Comparison of ENCODE assay signal across 8 cellular contexts in genomic region chr2:159286709-159287441, GRCh38. TPM values are rescaled to one million over a fixed set of nuclear protein-coding genes. Genes with fewer than 3 reads are reported as not detected.
DNase-seq lines count a peak whose midpoint lies in the region; ATAC-seq, FAIRE-seq and TF ChIP-seq lines count a peak whose summit lies in the region.

No MANE protein-coding gene starts in this region.

- H3K9me3 ChIP-seq in adrenal gland (replicated peaks in 1 of 3) (no peaks in the 10 kb centered on the region), heart right ventricle (no peaks in the 10 kb centered on the region), upper lobe of right lung (no peaks in the 10 kb centered on the region)

- no peaks in the 10 kb centered on the region for H3K27me3 ChIP-seq in adrenal gland
- no peaks in the 10 kb centered on the region for H3K27me3 ChIP-seq in heart right ventricle
- no peaks in the 10 kb centered on the region for H3K27me3 ChIP-seq in upper lobe of right lung

- intact Hi-C loops in adrenal gland (cut with DNase I): no loop called here
- intact Hi-C loops in heart right ventricle (cut with DNase I): loop anchor here in 3 of 10 donors (5.0 to 10.0 kb wide), 3 partner anchors 62 to 510 kb away; partner anchors contain the start of gene CD302 (in 1 of the 3)
- intact Hi-C loops in posterior vena cava (cut with DNase I): no loop called here
- intact Hi-C loops in upper lobe of right lung (cut with DNase I): no loop called here

- H3K4me3 ChIP-seq in adrenal gland (peak overlapping the region in 3 of 4 donors; percentile 52 to 72 (median 71)), heart right ventricle (peak overlapping the region; percentile 47 to 98 (median 89)), upper lobe of right lung (peak overlapping the region; percentile 93)

- peak; percentile 93 for ATAC-seq in HG02840 (IDR thresholded peaks at IDR 0.05; ENCODE audit: low FRiP score, unreplicated experiment)
- ATAC-seq in heart right ventricle: peak; percentile 99
- ATAC-seq in upper lobe of right lung: peak; percentile 99

- WGBS in adrenal gland, 4 donors: 1 to 3% (median 2%) methylated on average over 24 to 50 of the region's 50 CpGs
- 1 to 2% methylated on average over 50 of the region's 50 CpGs for WGBS in heart right ventricle, 2 donors

- peak; percentile 74 for TF ChIP-seq POLR2A in GM12892 (IDR thresholded peaks at IDR 0.05; ENCODE audit: low read depth, low read length)
- TF ChIP-seq POLR2A in adrenal gland (IDR thresholded peaks at IDR 0.05): peak; percentile 12 to 80

- peak; percentile 89 for DNase-seq in GM12892 (ENCODE audit: insufficient read length)
- DNase-seq in NCI-H1436 treated with DMSO at 0.1 percent for 48 hours (lab: John Stamatoyannopoulos, UW): peak; percentile 81
- DNase-seq in T follicular helper cell (ENCODE audit: low read depth): peak; percentile 97
- DNase-seq in adrenal gland: peak; percentile 98 to 99 (median 99)
- DNase-seq in heart right ventricle: peak; percentile 98 to 99
- peak; percentile 99 for DNase-seq in posterior vena cava (ENCODE audit: low spot score)
- DNase-seq in upper lobe of right lung: peak; percentile 100

- H3K27ac ChIP-seq in adrenal gland (peak overlapping the region; percentile 75 to 94 (median 88)), heart right ventricle (peak overlapping the region; percentile 73 to 97 (median 90)), upper lobe of right lung (peak overlapping the region; percentile 93)

- H3K4me1 ChIP-seq in adrenal gland (replicated peaks in 1 of 2) (peaks cover 8% of the 10 kb centered on the region in 2 donors), heart right ventricle (peaks cover 0 to 27% (median 21%) of the 10 kb centered on the region in 9 donors), upper lobe of right lung (no peaks in the 10 kb centered on the region)

- FAIRE-seq in GM12892 (lab: Jason Lieb, UNC): peak; percentile 86

- TF ChIP-seq CTCF in adrenal gland (IDR thresholded peaks at IDR 0.05) (no peak), heart right ventricle (IDR thresholded peaks at IDR 0.05) (no peak), upper lobe of right lung (IDR thresholded peaks at IDR 0.05) (no peak)

- H3K36me3 ChIP-seq in adrenal gland (replicated peaks in 1 of 2) (no peaks in the 10 kb centered on the region), heart right ventricle (peaks cover 0 to 10% (median 0%) of the 10 kb centered on the region in 9 donors), upper lobe of right lung (no peaks in the 10 kb centered on the region)

RNA-seq across cellular contexts. Expression of gene WDSUB1, which starts 0.4 kb away (rescaled TPM):
- polyA plus RNA-seq in GM12892 (2012; ENCODE audit: missing spikeins): 9.5 TPM
- total RNA-seq in adrenal gland (10 to 100 TPM in 3 of 8 donors, 1 to 10 TPM in 5; 5.5 to 16.5 (median 9.3) TPM), heart right ventricle (10 to 100 TPM in 4 of 10 donors, 1 to 10 TPM in 6; 5.3 to 11.9 (median 9.3) TPM), posterior vena cava (1 to 10 TPM; 4.9 to 7.9 TPM), upper lobe of right lung (16.9 TPM)
- polyA plus RNA-seq in adrenal gland (10 to 100 TPM in 2 of 3 donors, 1 to 10 TPM in 1; 8.9 to 13.0 (median 12.0) TPM), heart right ventricle (10 to 100 TPM in 1 of 2 donors, 1 to 10 TPM in 1; 4.3 to 13.8 TPM)

Comparison
In these comparisons a context has a peak if more than half of its experiments do, and no peak if none do; other contexts are left out.
1. Peak in every context shown above with its lines: DNase-seq, ATAC-seq, H3K4me3 ChIP-seq and H3K27ac ChIP-seq.